ENCODE assay signal across 8 cellular contexts in genomic region chr1:154957258-154957657, GRCh38. TPM values are rescaled to one million over a fixed set of nuclear protein-coding genes. Genes with fewer than 3 reads are reported as not detected.
DNase-seq lines count a peak whose midpoint lies in the region; ATAC-seq, FAIRE-seq and TF ChIP-seq lines count a peak whose summit lies in the region.

No MANE protein-coding gene starts in this region.

- intact Hi-C loops in MCF 10A (cut with micrococcal nuclease), result no loop called here
- intact Hi-C loops in mammary epithelial cell (cut with micrococcal nuclease), result no loop called here
- intact Hi-C loops in mucosa of descending colon (cut with DNase I, micrococcal nuclease), result no loop called here
- intact Hi-C loops in transverse colon (cut with DNase I; ENCODE audit: low total_unique reads), result no loop called here
- intact Hi-C loops in PC-3 (cut with micrococcal nuclease), result no loop called here
- intact Hi-C loops in pancreas (cut with DNase I), result no loop called here

- no peaks in the 10 kb centered on the region for H3K9me3 Mint-ChIP-seq in MCF 10A (ENCODE audit: unreplicated experiment)

- TF ChIP-seq CTCF in MCF 10A (IDR thresholded peaks at IDR 0.05; ENCODE audit: unreplicated experiment) (no peak), mammary epithelial cell (conservative IDR thresholded peaks at IDR 0.05 in 1 of 2, IDR thresholded peaks at IDR 0.05 in 1 of 2; ENCODE audit: extremely low read depth in 1 of 2, insufficient read depth in 1 of 2, low read depth in 1 of 2, low read length in 2 of 2) (no peak), mucosa of descending colon (IDR thresholded peaks at IDR 0.05) (no peak), transverse colon (IDR thresholded peaks at IDR 0.05) (no peak), PC-3 (conservative IDR thresholded peaks at IDR 0.05; ENCODE audit: low read depth, low read length) (no peak), pancreas (IDR thresholded peaks at IDR 0.05) (no peak)

- H3K4me1 Mint-ChIP-seq in MCF 10A (ENCODE audit: insufficient read depth, unreplicated experiment), result peaks cover 45% of the 10 kb centered on the region

- no peaks in the 10 kb centered on the region for H4K20me1 ChIP-seq in mammary epithelial cell (ENCODE audit: insufficient read depth, low read length)
- no peaks in the 10 kb centered on the region for H4K20me1 ChIP-seq in PC-3 (ENCODE audit: low read length)

- H3K4me2 ChIP-seq in mammary epithelial cell (ENCODE audit: insufficient read depth, low read depth, low read length), result no peak overlapping the region
- no peak overlapping the region for H3K4me2 ChIP-seq in PC-3 (ENCODE audit: low read length)

- H3K4me3 Mint-ChIP-seq in MCF 10A (ENCODE audit: unreplicated experiment), result peak overlapping the region; percentile 88

- no peak for FAIRE-seq in pancreas (lab: Jason Lieb, UNC)

- no peaks in the 10 kb centered on the region for H3K27me3 ChIP-seq in mammary epithelial cell (ENCODE audit: insufficient read depth, low read length)
- no peaks in the 10 kb centered on the region for H3K27me3 ChIP-seq in transverse colon
- H3K27me3 ChIP-seq in PC-3 (ENCODE audit: low read length), result no peaks in the 10 kb centered on the region
- no peaks in the 10 kb centered on the region for H3K27me3 ChIP-seq in pancreas

- H3K79me2 ChIP-seq in mammary epithelial cell (ENCODE audit: insufficient read depth, low read length) (peaks cover 12% of the 10 kb centered on the region), PC-3 (ENCODE audit: low read length) (peaks cover 28% of the 10 kb centered on the region)

- H3K4me1 ChIP-seq in mammary epithelial cell (ENCODE audit: insufficient read depth, low read length) (peaks cover 25% of the 10 kb centered on the region), mucosa of descending colon (ENCODE audit: low read depth) (peaks cover 39% of the 10 kb centered on the region), transverse colon (peaks cover 24 to 65% (median 51%) of the 10 kb centered on the region in 4 donors), PC-3 (ENCODE audit: insufficient read depth, low read length) (peaks cover 22% of the 10 kb centered on the region), pancreas (peaks cover 15 to 23% (median 18%) of the 10 kb centered on the region in 3 donors)

- H3K36me3 Mint-ChIP-seq in MCF 10A (ENCODE audit: insufficient read depth, unreplicated experiment), result peaks cover 27% of the 10 kb centered on the region

- H3K36me3 ChIP-seq in mammary epithelial cell (ENCODE audit: insufficient read depth, low read length) (peaks cover 2% of the 10 kb centered on the region), mucosa of descending colon (ENCODE audit: low read depth) (no peaks in the 10 kb centered on the region), transverse colon (peaks cover 0 to 7% (median 0%) of the 10 kb centered on the region in 4 donors), PC-3 (ENCODE audit: low read depth, low read length) (peaks cover 8% of the 10 kb centered on the region; the same call in 1 of the 2 replicates), pancreas (peaks cover 0 to 3% (median 0%) of the 10 kb centered on the region in 3 donors)

- H3K27ac Mint-ChIP-seq in MCF 10A (ENCODE audit: low read depth, unreplicated experiment), result peak overlapping the region; percentile 67

- H3F3A ChIP-seq in PC-3 (ENCODE audit: low read length, unreplicated experiment), result no peaks in the 10 kb centered on the region

- no peaks in the 10 kb centered on the region for H3K9me3 ChIP-seq in mammary epithelial cell (replicated peaks; ENCODE audit: insufficient read depth, low read length)
- H3K9me3 ChIP-seq in mucosa of descending colon, result no peaks in the 10 kb centered on the region
- no peaks in the 10 kb centered on the region for H3K9me3 ChIP-seq in transverse colon
- no peaks in the 10 kb centered on the region for H3K9me3 ChIP-seq in PC-3 (ENCODE audit: low read length)
- no peaks in the 10 kb centered on the region for H3K9me3 ChIP-seq in pancreas

- TF ChIP-seq EP300 in transverse colon (IDR thresholded peaks at IDR 0.05; ENCODE audit: low read depth), result no peak

- POLR2A ChIA-PET in MCF 10A (lab: Yijun Ruan, JAX), result interaction anchor here (1.5 to 39.6 kb wide), 5 partner anchors 8 to 81 kb away, joined by 3 to 1917 read pairs (median 19); partner anchors contain the start of genes CKS1B, FLAD1, LENEP and PMVK
- POLR2A ChIA-PET in PC-3 (lab: Charles Lee; ENCODE audit: unreplicated experiment), result interaction anchor here (0.7 kb wide), 1 partner anchor 351 kb away, joined by 4 read pairs; no protein-coding TSS in a partner anchor

- dilution Hi-C loops in mammary epithelial cell (cut with HindIII; ENCODE audit: low sequenced_read_pairs), result loop anchor here (5.0 kb wide), 3 partner anchors 35 to 105 kb away; partner anchors contain the start of genes EFNA4 and LENEP

- BruUV-seq in MCF 10A (replicated peaks; lab: Mats Ljungman, UMichigan) (no TSS peak), mammary epithelial cell (replicated peaks; lab: Mats Ljungman, UMichigan) (no TSS peak), PC-3 (replicated peaks; lab: Mats Ljungman, UMichigan) (no TSS peak)

- in situ Hi-C loops in mammary epithelial cell (cut with MboI; ENCODE audit: low sequenced_read_pairs in 2 of 2), result no loop called here
- in situ Hi-C loops in transverse colon (cut with MboI; ENCODE audit: low pct_ligation_motif_present in 1 of 4, low pct_unique_long_range_greater_than_20kb in 1 of 4, low sequenced_read_pairs in 3 of 4), result loop anchor here in 3 of 4 donors (25.0 kb wide), 1 partner anchor 105 kb away; the partner anchor contains the start of genes ADAM15 (in 3 of the 3) and EFNA4 (in 3 of the 3)

- H3K9ac ChIP-seq in mammary epithelial cell (ENCODE audit: insufficient read depth, low read length) (no peak overlapping the region), PC-3 (ENCODE audit: low read length) (no peak overlapping the region)

- WGBS in mammary epithelial cell (ENCODE audit: low coverage, missing lambda C conversion rate), result 60% methylated on average over 6 of the region's 7 CpGs
- WGBS in transverse colon (ENCODE audit: low coverage in 1 of 2), 2 donors, result 51% methylated on average over 7 of the region's 7 CpGs; no CpG with 5 or more reads in 1 of the 2 donors
- WGBS in pancreas, 2 donors, result 45% methylated on average over 7 of the region's 7 CpGs

- no peak for TF ChIP-seq POLR2A in transverse colon (IDR thresholded peaks at IDR 0.05)

- no peaks in the 10 kb centered on the region for H3K27me3 Mint-ChIP-seq in MCF 10A (ENCODE audit: insufficient read depth, unreplicated experiment)

- H3K9me2 ChIP-seq in PC-3 (replicated peaks; ENCODE audit: low read length), result no peaks in the 10 kb centered on the region

- no peak for DNase-seq in MCF 10A (ENCODE audit: unreplicated experiment)
- DNase-seq in mammary epithelial cell, result no peak
- DNase-seq in astrocyte of the hippocampus (ENCODE audit: low read depth, low spot score), result peak; percentile 9
- peak in 2 of 3 donors; percentile 23 to 29 for DNase-seq in mucosa of descending colon
- DNase-seq in transverse colon, result no peak
- DNase-seq in T1000 (lab: John Stamatoyannopoulos, UW), result no peak
- DNase-seq in PC-3, result no peak
- DNase-seq in pancreas, result no peak

- ATAC-seq in mucosa of descending colon (no peak), PC-3 (no peak), pancreas (no peak)

- H3K27ac ChIP-seq in mammary epithelial cell (ENCODE audit: insufficient read depth, low read depth, low read length) (no peak overlapping the region), transverse colon (peak overlapping the region; percentile 84 to 94 (median 92)), PC-3 (ENCODE audit: low read length) (no peak overlapping the region), pancreas (no peak overlapping the region)

- CTCF ChIA-PET in MCF 10A (lab: Yijun Ruan, JAX) (interaction anchor here (0.6 to 4.2 kb wide), 11 partner anchors 10 to 105 kb away, joined by 3 to 45 read pairs (median 6); partner anchors contain the start of genes ADAM15, FLAD1, PMVK and SHC1), mammary epithelial cell (lab: Charles Lee; ENCODE audit: low non-redundant PET) (no interaction called here), PC-3 (lab: Charles Lee) (no interaction called here)

- no peak overlapping the region for H3K4me3 ChIP-seq in mammary epithelial cell (replicated peaks in 1 of 3; ENCODE audit: insufficient read depth in 1 of 3, low read depth in 2 of 3, low read length in 3 of 3)
- no peak overlapping the region for H3K4me3 ChIP-seq in mucosa of descending colon
- H3K4me3 ChIP-seq in transverse colon, result no peak overlapping the region
- no peak overlapping the region for H3K4me3 ChIP-seq in PC-3 (ENCODE audit: low read length)
- no peak overlapping the region for H3K4me3 ChIP-seq in pancreas

- no peak overlapping the region for H2AFZ ChIP-seq in mammary epithelial cell (ENCODE audit: low read depth, low read length)
- H2AFZ ChIP-seq in PC-3 (ENCODE audit: low read length), result no peak overlapping the region

RNA-seq across cellular contexts. Expression of gene PBXIP1, which starts 1.4 kb away (rescaled TPM):
- total RNA-seq in MCF 10A (2022) (11.3 TPM in 2 replicates), mammary epithelial cell (10 to 100 TPM; 17.7 to 52.0 TPM), mucosa of descending colon (100 to 1,000 TPM in 1 of 3 donors, 10 to 100 TPM in 2; 35.6 to 146 (median 49.4) TPM), transverse colon (10 to 100 TPM; 54.1 to 94.1 (median 83.6) TPM), PC-3 (2014; rRNA removed) (35.4 and 43.1 TPM in 2 replicates), pancreas (10 to 100 TPM; 15.6 to 53.1 (median 24.9) TPM)
- polyA plus RNA-seq in mammary epithelial cell (11.0 TPM), pancreas (10 to 100 TPM; 29.5 to 45.4 TPM)
- polyA minus RNA-seq in mammary epithelial cell, result 26.3 TPM

RNA-seq across cellular contexts. Expression of gene PYGO2, which starts 4.3 kb away (rescaled TPM):
- 32.1 and 35.9 TPM in 2 replicates for total RNA-seq in MCF 10A (2022)
- total RNA-seq in mammary epithelial cell, result 10 to 100 TPM; 12.3 to 24.4 TPM
- 14.3 TPM for polyA plus RNA-seq in mammary epithelial cell
- 29.0 TPM for polyA minus RNA-seq in mammary epithelial cell
- 10 to 100 TPM; 22.8 to 34.3 (median 25.8) TPM for total RNA-seq in mucosa of descending colon
- 10 to 100 TPM; 23.3 to 63.7 (median 29.0) TPM for total RNA-seq in transverse colon
- total RNA-seq in PC-3 (2014; rRNA removed), result 41.7 and 43.3 TPM in 2 replicates
- 10 to 100 TPM in 3 of 6 donors, 1 to 10 TPM in 3; 8.1 to 18.3 (median 9.9) TPM for total RNA-seq in pancreas
- 10 to 100 TPM; 13.3 to 19.5 TPM for polyA plus RNA-seq in pancreas

RNA-seq across cellular contexts. Expression of gene SHC1, which starts 13.3 kb away (rescaled TPM):
- total RNA-seq in MCF 10A (2022) (667 and 885 TPM in 2 replicates), mammary epithelial cell (100 to 1,000 TPM; 492 to 589 TPM), mucosa of descending colon (100 to 1,000 TPM in 2 of 3 donors, 10 to 100 TPM in 1; 92.7 to 130 (median 122) TPM), transverse colon (100 to 1,000 TPM in 2 of 4 donors, 10 to 100 TPM in 2; 71.1 to 149 (median 92.0) TPM), PC-3 (2014; rRNA removed) (106 and 107 TPM in 2 replicates), pancreas (10 to 100 TPM; 32.3 to 53.4 (median 40.7) TPM)
- polyA plus RNA-seq in mammary epithelial cell (464 TPM), pancreas (10 to 100 TPM; 37.4 to 47.6 TPM)
- 409 TPM for polyA minus RNA-seq in mammary epithelial cell

RNA-seq across cellular contexts. Expression of gene CKS1B, which starts 17.2 kb away (rescaled TPM):
- total RNA-seq in MCF 10A (2022), result 285 and 289 TPM in 2 replicates
- total RNA-seq in mammary epithelial cell, result 10 to 100 TPM; 44.2 to 95.6 TPM
- 282 TPM for polyA plus RNA-seq in mammary epithelial cell
- polyA minus RNA-seq in mammary epithelial cell, result 66.1 TPM
- total RNA-seq in mucosa of descending colon, result 10 to 100 TPM; 26.8 to 52.4 (median 29.3) TPM
- 10 to 100 TPM in 3 of 4 donors, not detected in 1; 28.9 to 41.4 (median 35.2) TPM for total RNA-seq in transverse colon
- 330 and 390 TPM in 2 replicates for total RNA-seq in PC-3 (2014; rRNA removed)
- total RNA-seq in pancreas, result 10 to 100 TPM in 3 of 6 donors, 1 to 10 TPM in 3; 6.7 to 12.0 (median 10.2) TPM
- 10 to 100 TPM in 1 of 2 donors, 1 to 10 TPM in 1; 6.7 to 19.5 TPM for polyA plus RNA-seq in pancreas

RNA-seq across cellular contexts. Expression of gene PMVK, which starts 20.7 kb away (rescaled TPM):
- 57.7 and 68.9 TPM in 2 replicates for total RNA-seq in MCF 10A (2022)
- 10 to 100 TPM in 1 of 2 donors, 1 to 10 TPM in 1; 7.2 to 34.7 TPM for total RNA-seq in mammary epithelial cell
- polyA plus RNA-seq in mammary epithelial cell, result 40.1 TPM
- 32.9 TPM for polyA minus RNA-seq in mammary epithelial cell
- total RNA-seq in mucosa of descending colon, result 10 to 100 TPM; 28.4 to 37.6 (median 35.8) TPM
- total RNA-seq in transverse colon, result 10 to 100 TPM in 3 of 4 donors, 1 to 10 TPM in 1; 6.0 to 19.9 (median 13.1) TPM
- 32.3 and 41.5 TPM in 2 replicates for total RNA-seq in PC-3 (2014; rRNA removed)
- total RNA-seq in pancreas, result 10 to 100 TPM; 12.4 to 23.3 (median 16.8) TPM
- 10 to 100 TPM; 15.9 to 32.4 TPM for polyA plus RNA-seq in pancreas

Comparison
In these comparisons a context has a peak if more than half of its experiments do, and no peak if none do; other contexts are left out.
1. DNase-seq: peak in astrocyte of the hippocampus (single experiment) and mucosa of descending colon (2 of 3); none in MCF 10A (single experiment), mammary epithelial cell (single experiment), transverse colon (single experiment), T1000 (single experiment), PC-3 (single experiment) and pancreas (0 of 6).
2. H3K27ac ChIP-seq: peak in transverse colon (4 of 4); none in mammary epithelial cell (single experiment), PC-3 (single experiment) and pancreas (0 of 4).
3. in situ Hi-C loops: an anchor here in transverse colon (25.0 kb wide); none called in mammary epithelial cell.